Comparison of ENCODE assay signal across 14 cellular contexts in genomic region chrX:123834116-123834515, GRCh38. TPM values are rescaled to one million over a fixed set of nuclear protein-coding genes. Genes with fewer than 3 reads are reported as not detected.
DNase-seq lines count a peak whose midpoint lies in the region; ATAC-seq, FAIRE-seq and TF ChIP-seq lines count a peak whose summit lies in the region.
"Had no signal": no experiment of that assay in that cellular context is flagged by ENCODE, and none has a peak within 500 bp of the region (broad histone marks: within the 10 kb centered on the region; RNA-seq: fewer than 3 reads in every experiment).

No MANE protein-coding gene starts in this region.

- H3K9me3 Mint-ChIP-seq in mesothelial cell of epicardium = peaks cover 9% of the 10 kb centered on the region
- H3K9me3 Mint-ChIP-seq: CD4-positive, alpha-beta T cell had no signal

- TF ChIP-seq EP300 in HepG2 (IDR thresholded peaks at IDR 0.05; ENCODE audit: low read depth in 2 of 2, low read length in 2 of 2) = no peak
- TF ChIP-seq EP300 in HepG2 (CRISPR knock-in tag; IDR thresholded peaks at IDR 0.05; ENCODE audit: borderline replicate concordance) = no peak

- H3K9me2 ChIP-seq in hepatocyte (replicated peaks; ENCODE audit: insufficient read depth) = no peaks in the 10 kb centered on the region

- H3K4me2 ChIP-seq in HepG2 (ENCODE audit: low read depth, low read length) (0 out of 2 replicates have a peak overlapping the region, but pooled peaks have one; percentile 0), hepatocyte (no peak overlapping the region), smooth muscle cell (no peak overlapping the region)

- FAIRE-seq in HepG2 (lab: Jason Lieb, UNC) = no peak

- no peak overlapping the region for H3K4me3 Mint-ChIP-seq in mesothelial cell of epicardium
- H3K4me3 Mint-ChIP-seq: CD4-positive, alpha-beta T cell had no signal

- H3K27me3 Mint-ChIP-seq in mesothelial cell of epicardium (ENCODE audit: low read depth) = no peaks in the 10 kb centered on the region

- H3K79me2 ChIP-seq in HepG2 (ENCODE audit: insufficient read depth, low read length) = no peaks in the 10 kb centered on the region
- no peaks in the 10 kb centered on the region for H3K79me2 ChIP-seq in hepatocyte
- H3K79me2 ChIP-seq in smooth muscle cell (ENCODE audit: low read depth) = no peaks in the 10 kb centered on the region

- H3K9me3 ChIP-seq in HepG2 (ENCODE audit: low read length) = no peaks in the 10 kb centered on the region
- H3K9me3 ChIP-seq in right lobe of liver = no peaks in the 10 kb centered on the region
- no peaks in the 10 kb centered on the region for H3K9me3 ChIP-seq in hepatocyte (ENCODE audit: low read depth)
- H3K9me3 ChIP-seq in smooth muscle cell (replicated peaks; ENCODE audit: low read depth) = no peaks in the 10 kb centered on the region
- H3K9me3 ChIP-seq: BLaER1 treated with 17β-estradiol and CSF1 and Interleukin-3, amounts not matched to agents 10 nM and 100 nM; Peyer's patch had no signal

- H3K4me3 ChIP-seq in HepG2 (replicated peaks in 1 of 3; ENCODE audit: insufficient read depth in 1 of 3, low read depth in 2 of 3, low read length in 3 of 3) (no peak overlapping the region), right lobe of liver (no peak overlapping the region), hepatocyte (no peak overlapping the region), smooth muscle cell (no peak overlapping the region)
- H3K4me3 ChIP-seq: BLaER1 treated with 17β-estradiol and CSF1 and Interleukin-3, amounts not matched to agents 10 nM and 100 nM; Peyer's patch; SK-N-MC had no signal

- H3K36me3 ChIP-seq in HepG2 (replicated peaks in 1 of 2; ENCODE audit: control insufficient read depth in 1 of 2, insufficient read depth in 2 of 2, low read length in 2 of 2) (no peaks in the 10 kb centered on the region), right lobe of liver (no peaks in the 10 kb centered on the region), hepatocyte (replicated peaks; ENCODE audit: insufficient read depth, low read depth) (no peaks in the 10 kb centered on the region), smooth muscle cell (ENCODE audit: low read depth) (no peaks in the 10 kb centered on the region)
- H3K36me3 ChIP-seq: BLaER1 treated with 17β-estradiol and CSF1 and Interleukin-3, amounts not matched to agents 10 nM and 100 nM; Peyer's patch had no signal

- no peaks in the 10 kb centered on the region for H4K20me1 ChIP-seq in HepG2 (ENCODE audit: insufficient read depth, low read length)
- H4K20me1 ChIP-seq in hepatocyte (ENCODE audit: insufficient read depth, poor library complexity, severe bottlenecking) = no peaks in the 10 kb centered on the region
- H4K20me1 ChIP-seq in smooth muscle cell (ENCODE audit: low read depth) = no peaks in the 10 kb centered on the region
- H4K20me1 ChIP-seq: BLaER1 treated with 17β-estradiol and CSF1 and Interleukin-3, amounts not matched to agents 10 nM and 100 nM had no signal

- TF ChIP-seq RAD21 in HepG2 (CRISPR knock-in tag; IDR thresholded peaks at IDR 0.05) = no peak

- peaks cover 56% of the 10 kb centered on the region for H3K4me1 ChIP-seq in HepG2 (ENCODE audit: insufficient read depth, low read length)
- peaks cover 0 to 3% (median 0%) of the 10 kb centered on the region in 4 donors for H3K4me1 ChIP-seq in right lobe of liver
- H3K4me1 ChIP-seq in hepatocyte (ENCODE audit: insufficient read depth) = peaks cover 4% of the 10 kb centered on the region
- no peaks in the 10 kb centered on the region for H3K4me1 ChIP-seq in smooth muscle cell (ENCODE audit: low read depth)
- H3K4me1 ChIP-seq: Peyer's patch had no signal

- H3K27me3 ChIP-seq in HepG2 (ENCODE audit: control insufficient read depth in 1 of 2, insufficient read depth in 2 of 2, low read length in 2 of 2) (no peaks in the 10 kb centered on the region), right lobe of liver (no peaks in the 10 kb centered on the region), hepatocyte (no peaks in the 10 kb centered on the region), smooth muscle cell (ENCODE audit: low read depth) (no peaks in the 10 kb centered on the region)
- H3K27me3 ChIP-seq: BLaER1 treated with 17β-estradiol and CSF1 and Interleukin-3, amounts not matched to agents 10 nM and 100 nM; Peyer's patch had no signal

- CTCF ChIA-PET in HepG2 (lab: Yijun Ruan, JAX; ENCODE audit: low intra/inter-chr PET ratio, low total read pairs) = interaction anchor here (1.0 kb wide), 1 partner anchor 47 kb away, joined by 3 read pairs; no protein-coding TSS in a partner anchor

- BruUV-seq in HepG2 (replicated peaks; lab: Mats Ljungman, UMichigan) = no TSS peak

- WGBS in HepG2 (ENCODE audit: low lambda C conversion rate) = 57% methylated on average over 1 of the region's 1 CpG
- 0% methylated on average over 1 of the region's 1 CpG for WGBS in right lobe of liver (ENCODE audit: insufficient coverage, low coverage, low lambda C conversion rate, missing lambda C conversion rate)
- WGBS in hepatocyte (ENCODE audit: low lambda C conversion rate, missing lambda C conversion rate) = 30% methylated on average over 1 of the region's 1 CpG
- 35% methylated on average over 1 of the region's 1 CpG for WGBS in smooth muscle cell (ENCODE audit: low lambda C conversion rate)

- H3K27ac Mint-ChIP-seq in mesothelial cell of epicardium = no peak overlapping the region
- H3K27ac Mint-ChIP-seq: CD4-positive, alpha-beta T cell had no signal

- H2AFZ ChIP-seq in HepG2 (ENCODE audit: low read length) = peak overlapping the region; percentile 27
- no peak overlapping the region for H2AFZ ChIP-seq in hepatocyte
- no peak overlapping the region for H2AFZ ChIP-seq in smooth muscle cell (ENCODE audit: low read depth)

- POLR2A ChIA-PET in HepG2 (lab: Yijun Ruan, JAX) = interaction anchor here (1.2 to 1.4 kb wide), 2 partner anchors 11 to 27 kb away, joined by 3 to 4 read pairs; no protein-coding TSS in a partner anchor

- no peaks in the 10 kb centered on the region for H3K36me3 Mint-ChIP-seq in mesothelial cell of epicardium

- no peak overlapping the region for H3K9ac ChIP-seq in HepG2 (ENCODE audit: insufficient read depth, low read depth, low read length)
- no peak overlapping the region for H3K9ac ChIP-seq in smooth muscle cell (ENCODE audit: low read depth)
- H3K9ac ChIP-seq: BLaER1 treated with 17β-estradiol and CSF1 and Interleukin-3, amounts not matched to agents 10 nM and 100 nM had no signal

- intact Hi-C loops in HepG2 (cut with micrococcal nuclease; ENCODE audit: unreplicated experiment) (no loop called here), right lobe of liver (cut with DNase I) (no loop called here)

- H3K27ac ChIP-seq in HepG2 (ENCODE audit: extremely low read length, insufficient read depth, low read length) = no peak overlapping the region
- no peak overlapping the region for H3K27ac ChIP-seq in right lobe of liver
- peak overlapping the region; percentile 3 for H3K27ac ChIP-seq in hepatocyte
- H3K27ac ChIP-seq in smooth muscle cell (ENCODE audit: low read depth) = peak overlapping the region; percentile 6
- H3K27ac ChIP-seq: BLaER1 treated with 17β-estradiol and CSF1 and Interleukin-3, amounts not matched to agents 10 nM and 100 nM; Peyer's patch; SK-N-MC had no signal

- TF ChIP-seq POLR2A in HepG2 (IDR thresholded peaks at IDR 0.05; ENCODE audit: insufficient read depth in 1 of 2, low read depth in 2 of 2, low read length in 2 of 2) (no peak), right lobe of liver (IDR thresholded peaks at IDR 0.05) (no peak)

- in situ Hi-C loops in HepG2 (cut with HindIII; ENCODE audit: extremely low pct_ligation_motif_present, low pct_unique_long_range_greater_than_20kb) = loop anchor here (10.0 kb wide), 1 partner anchor 141 kb away; no protein-coding TSS in a partner anchor

- DNase-seq in HepG2 (ENCODE audit: low spot score) (no peak), right lobe of liver (no peak), NCI-H82 treated with DMSO at 0.1 percent for 48 hours (lab: John Stamatoyannopoulos, UW; ENCODE audit: unreplicated experiment) (peak; percentile 94), hepatocyte (ENCODE audit: low spot score) (no peak), smooth muscle cell (lab: John Stamatoyannopoulos, UW; ENCODE audit: unreplicated experiment) (no peak), mesothelial cell of epicardium (ENCODE audit: low spot score in 2 of 2, unreplicated experiment in 2 of 2) (no peak), 8988T (no peak)
- DNase-seq: DMS 273 treated with DMSO at 0.1 percent for 48 hours, SHP77 treated with DMSO at 0.1 percent for 48 hours had no signal

- no peak for ATAC-seq in HepG2
- no peak for ATAC-seq in right lobe of liver
- no peak for ATAC-seq in HG02981 (IDR thresholded peaks at IDR 0.05; ENCODE audit: unreplicated experiment)

- TF ChIP-seq CTCF in HepG2 (CRISPR knock-in tag; IDR thresholded peaks at IDR 0.05) = no peak
- no peak for TF ChIP-seq CTCF in right lobe of liver (IDR thresholded peaks at IDR 0.05)
- no peak for TF ChIP-seq CTCF in hepatocyte (IDR thresholded peaks at IDR 0.05; ENCODE audit: poor library complexity)
- TF ChIP-seq CTCF in smooth muscle cell (IDR thresholded peaks at IDR 0.05; ENCODE audit: borderline replicate concordance, insufficient read depth, poor library complexity, severe bottlenecking) = no peak
- no peak for TF ChIP-seq CTCF in mesothelial cell of epicardium (IDR thresholded peaks at IDR 0.05; ENCODE audit: unreplicated experiment)

- no peaks in the 10 kb centered on the region for H3K4me1 Mint-ChIP-seq in mesothelial cell of epicardium

- no peaks in the 10 kb centered on the region for H3F3A ChIP-seq in smooth muscle cell (ENCODE audit: low read depth)

RNA-seq across cellular contexts. Expression of gene XIAP, which starts 25.7 kb away (rescaled TPM):
- total RNA-seq in HepG2 (2016; rRNA removed; fragmentation: Illumina TruSeq; extraction: Trizol) (29.5 and 53.0 TPM in 2 replicates), right lobe of liver (10 to 100 TPM; 15.4 to 28.0 (median 24.7) TPM), hepatocyte (36.1 and 38.1 TPM in 2 replicates), smooth muscle cell (24.5 and 37.7 TPM in 2 replicates), mesothelial cell of epicardium (38.1 to 45.6 TPM (median 42.4 TPM) in 3 replicates)
- 6.8 and 12.3 TPM in 2 replicates for total RNA-seq in HepG2 (2016; cell fraction: cytosol; rRNA removed; fragmentation: Illumina TruSeq; extraction: Trizol; ENCODE audit: low read depth)
- 28.7 and 48.6 TPM in 2 replicates for total RNA-seq in HepG2 (2016; cell fraction: insoluble cytoplasmic fraction; rRNA removed; fragmentation: Illumina TruSeq; extraction: Trizol)
- total RNA-seq in HepG2 (2016; cell fraction: membrane; rRNA removed; fragmentation: Illumina TruSeq; extraction: Trizol) = 13.6 and 23.0 TPM in 2 replicates
- 21.6 and 21.7 TPM in 2 replicates for total RNA-seq in HepG2 (2016; cell fraction: nucleus; rRNA removed; fragmentation: Illumina TruSeq; extraction: Trizol)
- polyA plus RNA-seq in HepG2 (2011; rRNA removed) (10.1 and 12.9 TPM in 2 replicates), hepatocyte (7.9 and 13.7 TPM in 2 replicates), smooth muscle cell (8.5 and 12.4 TPM in 2 replicates)
- 5.9 and 6.5 TPM in 2 replicates for polyA plus RNA-seq in HepG2 (2011; cell fraction: cytosol; rRNA removed)
- polyA plus RNA-seq in HepG2 (2011; cell fraction: nucleus; rRNA removed) = 5.7 and 6.6 TPM in 2 replicates
- polyA plus RNA-seq in HepG2 (2012) = 8.7 and 9.1 TPM in 2 replicates
- polyA plus RNA-seq in HepG2 (2016; cell fraction: cytosol; fragmentation: Illumina TruSeq; extraction: Trizol; ENCODE audit: low read depth) = 2.9 and 3.8 TPM in 2 replicates
- 17.7 and 18.6 TPM in 2 replicates for polyA plus RNA-seq in HepG2 (2016; cell fraction: insoluble cytoplasmic fraction; fragmentation: Illumina TruSeq; extraction: Trizol; ENCODE audit: low read depth)
- polyA plus RNA-seq in HepG2 (2016; cell fraction: membrane; fragmentation: Illumina TruSeq; extraction: Trizol; ENCODE audit: low read depth) = 3.7 and 4.0 TPM in 2 replicates
- polyA plus RNA-seq in HepG2 (2016; cell fraction: nucleus; fragmentation: Illumina TruSeq; extraction: Trizol; ENCODE audit: insufficient read depth, low read depth) = 18.5 and 21.5 TPM in 2 replicates
- 8.4 and 14.4 TPM in 2 replicates for polyA minus RNA-seq in HepG2 (2011; rRNA and poly(A)+ RNA removed; ENCODE audit: low replicate concordance)
- polyA minus RNA-seq in HepG2 (2011; cell fraction: cytosol; rRNA and poly(A)+ RNA removed) = 13.2 and 19.9 TPM in 2 replicates
- 16.2 and 17.1 TPM in 2 replicates for polyA minus RNA-seq in HepG2 (2011; cell fraction: nucleus; rRNA and poly(A)+ RNA removed)

Comparison
In these comparisons a context has a peak if more than half of its experiments do, and no peak if none do; other contexts are left out.
1. H3K27ac ChIP-seq: peak in hepatocyte (single experiment) and smooth muscle cell (single experiment); none in HepG2 (single experiment) and right lobe of liver (0 of 3).